In genomic region chr6:27126046-27126814, GRCh38 we compare ENCODE assay signal across 8 cellular contexts.
DNase-seq lines count a peak whose midpoint lies in the region; ATAC-seq and TF ChIP-seq lines count a peak whose summit lies in the region.

No MANE protein-coding gene starts in this region.

- peak overlapping the region; percentile 93 for H3K27ac Mint-ChIP-seq in activated T-cell treated with anti-CD3 and anti-CD28 coated beads, Interleukin-2, amount 50 U/mL, for 72 hours
- H3K27ac Mint-ChIP-seq in immature natural killer cell: peak overlapping the region; percentile 60 to 91 (median 76)

- no peaks in the 10 kb centered on the region for H3K9me3 Mint-ChIP-seq in activated T-cell treated with anti-CD3 and anti-CD28 coated beads, Interleukin-2, amount 50 U/mL, for 72 hours
- H3K9me3 Mint-ChIP-seq in immature natural killer cell: no peaks in the 10 kb centered on the region

- no peaks in the 10 kb centered on the region for H3K79me2 ChIP-seq in SU-DHL-6 (ENCODE audit: insufficient read depth, low read length)

- H3K4me1 Mint-ChIP-seq in activated T-cell treated with anti-CD3 and anti-CD28 coated beads, Interleukin-2, amount 50 U/mL, for 72 hours (ENCODE audit: low read depth): peaks cover 30% of the 10 kb centered on the region
- H3K4me1 Mint-ChIP-seq in immature natural killer cell: peaks cover 14 to 18% of the 10 kb centered on the region in 2 donors

- H3K27me3 ChIP-seq in SU-DHL-6 (ENCODE audit: low read length) (no peaks in the 10 kb centered on the region), testis (no peaks in the 10 kb centered on the region)

- no peak for DNase-seq in activated T-cell treated with anti-CD3 and anti-CD28 coated beads, Interleukin-2, amount 50 U/mL, for 72 hours
- no peak for DNase-seq in activated T-cell treated with anti-CD3 and anti-CD28 coated beads for 4 hours
- no peak for DNase-seq in immature natural killer cell
- DNase-seq in testis: no peak
- DNase-seq in NCI-H2081 (lab: John Stamatoyannopoulos, UW): no peak
- no peak for DNase-seq in Right ventricle myocardium superior

- H3K4me3 Mint-ChIP-seq in activated T-cell treated with anti-CD3 and anti-CD28 coated beads, Interleukin-2, amount 50 U/mL, for 72 hours: peak overlapping the region; percentile 74 to 94
- H3K4me3 Mint-ChIP-seq in immature natural killer cell: peak overlapping the region; percentile 75 to 93 (median 84)

- H3K9me3 ChIP-seq in SU-DHL-6 (ENCODE audit: insufficient read depth, low read length): no peaks in the 10 kb centered on the region
- no peaks in the 10 kb centered on the region for H3K9me3 ChIP-seq in testis

- peak overlapping the region; percentile 95 for H2AFZ ChIP-seq in SU-DHL-6 (ENCODE audit: low read depth, low read length, severe bottlenecking)

- H3F3A ChIP-seq in SU-DHL-6 (ENCODE audit: insufficient read depth): peaks cover 32% of the 10 kb centered on the region

- peak overlapping the region; percentile 75 for H3K4me2 ChIP-seq in SU-DHL-6 (ENCODE audit: low read depth, low read length, poor library complexity, severe bottlenecking)

- intact Hi-C loops in testis (cut with DNase I; ENCODE audit: low total_unique reads) (no loop called here), Right ventricle myocardium superior (cut with DNase I) (no loop called here)

- TF ChIP-seq CTCF in SU-DHL-6 (IDR thresholded peaks at IDR 0.05; ENCODE audit: insufficient read depth, low read length, poor library complexity, severe bottlenecking) (no peak), testis (IDR thresholded peaks at IDR 0.05) (no peak)

- peaks cover 1 to 9% of the 10 kb centered on the region in 2 donors for H3K36me3 Mint-ChIP-seq in activated T-cell treated with anti-CD3 and anti-CD28 coated beads, Interleukin-2, amount 50 U/mL, for 72 hours (ENCODE audit: insufficient read depth in 2 of 2)
- no peaks in the 10 kb centered on the region for H3K36me3 Mint-ChIP-seq in immature natural killer cell

- H3K27ac ChIP-seq in SU-DHL-6 (ENCODE audit: low read depth, low read length) (peak overlapping the region; percentile 96), testis (peak overlapping the region in 1 of 2 donors; percentile 66)

- ATAC-seq in activated T-cell treated with anti-CD3 and anti-CD28 coated beads, Interleukin-2, amount 50 U/mL, for 72 hours (replicated peaks in 1 of 2): no peak
- ATAC-seq in GM21381 (IDR thresholded peaks at IDR 0.05; ENCODE audit: unreplicated experiment) (no peak), Right ventricle myocardium superior (ENCODE audit: poor library complexity) (no peak)

- H4K20me1 ChIP-seq in SU-DHL-6 (ENCODE audit: low read depth, low read length): no peaks in the 10 kb centered on the region

- no peaks in the 10 kb centered on the region for H3K36me3 ChIP-seq in SU-DHL-6 (ENCODE audit: low read length)
- H3K36me3 ChIP-seq in testis (ENCODE audit: low read depth, missing control alignments): no peaks in the 10 kb centered on the region

- no peaks in the 10 kb centered on the region for H3K4me1 ChIP-seq in testis

- H3K9me2 ChIP-seq in SU-DHL-6 (replicated peaks; ENCODE audit: insufficient read depth, low read length): no peaks in the 10 kb centered on the region

- peak overlapping the region; percentile 62 for H3K9ac ChIP-seq in SU-DHL-6 (ENCODE audit: low read length)

- no peaks in the 10 kb centered on the region for H3K27me3 Mint-ChIP-seq in activated T-cell treated with anti-CD3 and anti-CD28 coated beads, Interleukin-2, amount 50 U/mL, for 72 hours (ENCODE audit: low read depth)
- no peaks in the 10 kb centered on the region for H3K27me3 Mint-ChIP-seq in immature natural killer cell (ENCODE audit: low read depth in 3 of 3)

- 69 to 75% methylated on average over 6 of the region's 6 CpGs for WGBS in testis, 2 donors

- peak overlapping the region; percentile 41 for H3K4me3 ChIP-seq in SU-DHL-6 (ENCODE audit: insufficient read depth, low read length, poor library complexity, severe bottlenecking)
- peak overlapping the region; percentile 16 to 27 for H3K4me3 ChIP-seq in testis

- TF ChIP-seq POLR2A in testis (IDR thresholded peaks at IDR 0.05): no peak
